17 cellular contexts compared by ENCODE assay signal in genomic region chr1:22347854-22348760, GRCh38.
DNase-seq lines count a peak whose midpoint lies in the region; ATAC-seq, FAIRE-seq and TF ChIP-seq lines count a peak whose summit lies in the region.
"Had no signal": no experiment of that assay in that cellular context is flagged by ENCODE, and none has a peak within 500 bp of the region (broad histone marks: within the 10 kb centered on the region; RNA-seq: fewer than 3 reads in every experiment).

No MANE protein-coding gene starts in this region.

- TF ChIP-seq CTCF in bronchial epithelial cell (IDR thresholded peaks at IDR 0.05; ENCODE audit: insufficient read depth, low read length, severe bottlenecking) (no peak), nephron (IDR thresholded peaks at IDR 0.05; ENCODE audit: unreplicated experiment in 3 of 3) (no peak)

- DNase-seq in DMS153 treated with DMSO at 0.1 percent for 48 hours (lab: John Stamatoyannopoulos, UW; ENCODE audit: unreplicated experiment) (peak; percentile 58), NCI-H2029 treated with DMSO at 0.1 percent for 48 hours (lab: John Stamatoyannopoulos, UW) (peak; percentile 40), bronchial epithelial cell (ENCODE audit: low read depth) (peak; percentile 36), Kasumi-1 (lab: John Stamatoyannopoulos, UW) (no peak), inferior parietal cortex (ENCODE audit: extremely low spot score) (no peak)
- DNase-seq: activated CD4-positive, alpha-beta T cell treated with anti-CD3 and anti-CD28 coated beads, Interleukin-2, amount 10 ng/mL, durations not matched to agents 7 days and 5 days; activated naive CD8-positive, alpha-beta T cell treated with anti-CD3 and anti-CD28 coated beads for 36 hours; DMS 273 treated with DMSO at 0.1 percent for 48 hours; effector CD8-positive, alpha-beta T cell; left ventricle myocardium inferior; naive thymus-derived CD4-positive, alpha-beta T cell; NCI-H187 treated with DMSO at 0.1 percent for 48 hours; SIG-M5 had no signal

- TF ChIP-seq POLR2A in GM18505 (IDR thresholded peaks at IDR 0.05; ENCODE audit: borderline replicate concordance, extremely low read depth, insufficient read depth, insufficient read length) = no peak

- ATAC-seq in esophagus mucosa = no peak
- ATAC-seq in GM18505 (IDR thresholded peaks at IDR 0.05; ENCODE audit: unreplicated experiment) = no peak
- ATAC-seq: naive thymus-derived CD4-positive, alpha-beta T cell had no signal

- H3K27me3 ChIP-seq in bronchial epithelial cell (ENCODE audit: control insufficient read depth, insufficient read depth, low read length) = peaks cover 20% of the 10 kb centered on the region

- H3K36me3 ChIP-seq in bronchial epithelial cell (ENCODE audit: control insufficient read depth, insufficient read depth, low read length) = no peaks in the 10 kb centered on the region
- H3K36me3 ChIP-seq: left ventricle myocardium inferior had no signal

- H3K27ac Mint-ChIP-seq in nephron = peak overlapping the region; percentile 35 to 59 (median 45)
- H3K27ac Mint-ChIP-seq: activated CD4-positive, alpha-beta T cell treated with anti-CD3 and anti-CD28 coated beads, Interleukin-2, amount 10 ng/mL, durations not matched to agents 7 days and 5 days; activated naive CD8-positive, alpha-beta T cell treated with anti-CD3 and anti-CD28 coated beads for 36 hours; B cell; naive thymus-derived CD4-positive, alpha-beta T cell had no signal

- FAIRE-seq in bronchial epithelial cell (lab: Jason Lieb, UNC) = no peak

- H3K4me1 Mint-ChIP-seq in nephron = peaks cover 65% of the 10 kb centered on the region
- H3K4me1 Mint-ChIP-seq: activated CD4-positive, alpha-beta T cell treated with anti-CD3 and anti-CD28 coated beads, Interleukin-2, amount 10 ng/mL, durations not matched to agents 7 days and 5 days had no signal

- peaks cover 2% of the 10 kb centered on the region for H3K9me3 Mint-ChIP-seq in nephron
- H3K9me3 Mint-ChIP-seq: activated CD4-positive, alpha-beta T cell treated with anti-CD3 and anti-CD28 coated beads, Interleukin-2, amount 10 ng/mL, durations not matched to agents 7 days and 5 days; activated naive CD8-positive, alpha-beta T cell treated with anti-CD3 and anti-CD28 coated beads for 36 hours; naive thymus-derived CD4-positive, alpha-beta T cell had no signal

- no peak overlapping the region for H3K4me3 Mint-ChIP-seq in nephron
- H3K4me3 Mint-ChIP-seq: activated CD4-positive, alpha-beta T cell treated with anti-CD3 and anti-CD28 coated beads, Interleukin-2, amount 10 ng/mL, durations not matched to agents 7 days and 5 days; activated naive CD8-positive, alpha-beta T cell treated with anti-CD3 and anti-CD28 coated beads for 36 hours; B cell; naive thymus-derived CD4-positive, alpha-beta T cell had no signal

- H3K27me3 Mint-ChIP-seq in nephron (ENCODE audit: low read depth) = peaks cover 83% of the 10 kb centered on the region

- H3K36me3 Mint-ChIP-seq in nephron (ENCODE audit: low read depth) = no peaks in the 10 kb centered on the region
- H3K36me3 Mint-ChIP-seq: activated naive CD8-positive, alpha-beta T cell treated with anti-CD3 and anti-CD28 coated beads for 36 hours; naive thymus-derived CD4-positive, alpha-beta T cell had no signal

- no peak overlapping the region for H3K4me3 ChIP-seq in bronchial epithelial cell (ENCODE audit: low read depth, low read length)
- H3K4me3 ChIP-seq: left ventricle myocardium inferior had no signal

Comparison
In these comparisons a context has a peak if more than half of its experiments do, and no peak if none do; other contexts are left out.
1. DNase-seq: peak in DMS153 treated with DMSO at 0.1 percent for 48 hours (single experiment), NCI-H2029 treated with DMSO at 0.1 percent for 48 hours (single experiment) and bronchial epithelial cell (single experiment); none in Kasumi-1 (0 of 2) and inferior parietal cortex (single experiment).